Comparison of ENCODE assay signal across 9 cellular contexts in the genomic region with DNA sequence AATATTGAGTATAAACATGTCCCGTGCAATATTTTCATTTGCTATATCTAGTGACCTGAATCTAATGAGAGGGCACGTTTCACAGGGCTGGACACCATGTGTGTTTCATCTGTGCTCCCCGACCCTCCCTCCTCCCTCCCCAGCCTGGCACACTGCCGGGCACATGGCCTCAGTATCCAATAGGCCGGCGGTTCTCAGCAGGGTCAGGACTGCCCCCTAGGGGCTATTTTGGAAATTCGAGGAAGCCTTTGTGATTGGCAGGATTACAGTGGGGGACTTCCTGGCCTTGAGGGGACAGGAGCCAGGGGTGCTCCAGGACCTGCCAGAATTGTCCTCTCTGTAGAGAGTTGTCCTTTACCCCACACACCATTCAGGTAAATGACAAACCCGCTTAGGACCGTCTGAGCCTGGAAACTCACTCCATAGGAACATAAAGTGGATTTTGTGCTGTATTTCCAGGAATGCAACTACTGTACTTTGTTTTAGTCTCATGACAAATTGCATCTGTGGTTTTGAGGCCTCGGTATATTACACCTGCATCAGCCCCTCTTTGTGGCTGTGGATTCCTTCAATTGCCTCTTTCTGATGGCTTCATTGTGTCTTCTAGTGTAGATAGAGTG.
DNase-seq lines count a peak whose midpoint lies in the region; ATAC-seq, FAIRE-seq and TF ChIP-seq lines count a peak whose summit lies in the region.
"Had no signal": no experiment of that assay in that cellular context is flagged by ENCODE, and none has a peak within 500 bp of the region (broad histone marks: within the 10 kb centered on the region; RNA-seq: fewer than 3 reads in every experiment).

No MANE protein-coding gene starts in this region.

- no peak overlapping the region for H3K27ac ChIP-seq in AG04450 (ENCODE audit: low read depth, low read length)
- H3K27ac ChIP-seq: epithelial cell of prostate had no signal

- no peak overlapping the region for H3K4me3 Mint-ChIP-seq in chondrocyte (ENCODE audit: unreplicated experiment)

- peaks cover 7% of the 10 kb centered on the region for H3K9me3 Mint-ChIP-seq in chondrocyte (ENCODE audit: low read depth)

- intact Hi-C loops in mucosa of descending colon (cut with DNase I, micrococcal nuclease): no loop called here

- TF ChIP-seq CTCF in AG04450 (IDR thresholded peaks at IDR 0.05; ENCODE audit: low read depth, low read length) (peak; percentile 56), chondrocyte (IDR thresholded peaks at IDR 0.05) (peak; percentile 77), mucosa of descending colon (IDR thresholded peaks at IDR 0.05) (peak; percentile 22)

- no peaks in the 10 kb centered on the region for H3K4me1 Mint-ChIP-seq in chondrocyte (ENCODE audit: low read depth)

- no peaks in the 10 kb centered on the region for H3K4me1 ChIP-seq in mucosa of descending colon (ENCODE audit: low read depth)

- H3K36me3 Mint-ChIP-seq in chondrocyte (ENCODE audit: low read depth): peaks cover 6% of the 10 kb centered on the region

- H3K9me3 ChIP-seq in AG04450 (ENCODE audit: control insufficient read depth, insufficient read depth, low read length): no peaks in the 10 kb centered on the region
- no peaks in the 10 kb centered on the region for H3K9me3 ChIP-seq in mucosa of descending colon

- H3K4me3 ChIP-seq in AG04450 (ENCODE audit: low read depth, low read length) (no peak overlapping the region), mucosa of descending colon (no peak overlapping the region)

- no peak overlapping the region for H3K27ac Mint-ChIP-seq in chondrocyte (ENCODE audit: unreplicated experiment)

- DNase-seq in AG04450 (ENCODE audit: low read depth, low spot score) (no peak), GM12892 (ENCODE audit: insufficient read length) (peak; percentile 35), NCI-H69 (lab: John Stamatoyannopoulos, UW) (peak; percentile 71), chondrocyte (ENCODE audit: low spot score) (no peak), mucosa of descending colon (peak in 2 of 3 donors; percentile 46 to 59), NCI-H2081 treated with DMSO at 0.1 percent for 48 hours (lab: John Stamatoyannopoulos, UW) (no peak)

- CTCF ChIA-PET in AG04450 (lab: Charles Lee): interaction anchor here (0.9 to 1.3 kb wide), 2 partner anchors 21 to 84 kb away, joined by 3 to 4 read pairs; no protein-coding TSS in a partner anchor

- POLR2A ChIA-PET in AG04450 (lab: Yijun Ruan, JAX): no interaction called here

- FAIRE-seq in GM12892 (lab: Jason Lieb, UNC): peak; percentile 80

- ATAC-seq in mucosa of descending colon (peak; percentile 56), HG03039 (IDR thresholded peaks at IDR 0.05; ENCODE audit: unreplicated experiment) (no peak), GM21528 (IDR thresholded peaks at IDR 0.05; ENCODE audit: low FRiP score, unreplicated experiment) (no peak)

- no peak for TF ChIP-seq POLR2A in GM12892 (IDR thresholded peaks at IDR 0.05; ENCODE audit: low read depth, low read length)

- peaks cover 18% of the 10 kb centered on the region for H3K27me3 ChIP-seq in AG04450 (ENCODE audit: control insufficient read depth, insufficient read depth, low read length)

- H3K36me3 ChIP-seq in mucosa of descending colon (ENCODE audit: low read depth): no peaks in the 10 kb centered on the region

- H3K27me3 Mint-ChIP-seq in chondrocyte (ENCODE audit: low read depth): peaks cover 18% of the 10 kb centered on the region

Comparison
In these comparisons a context has a peak if more than half of its experiments do, and no peak if none do; other contexts are left out.
1. DNase-seq: peak in GM12892 (single experiment), NCI-H69 (single experiment) and mucosa of descending colon (2 of 3); none in AG04450 (single experiment), chondrocyte (single experiment) and NCI-H2081 treated with DMSO at 0.1 percent for 48 hours (single experiment).
2. CTCF ChIP-seq: peak in every context shown above with its lines; median percentile 77 in chondrocyte; 56 in AG04450; 22 in mucosa of descending colon.